ENCODE assay signal across 22 cellular contexts in the genomic region with DNA sequence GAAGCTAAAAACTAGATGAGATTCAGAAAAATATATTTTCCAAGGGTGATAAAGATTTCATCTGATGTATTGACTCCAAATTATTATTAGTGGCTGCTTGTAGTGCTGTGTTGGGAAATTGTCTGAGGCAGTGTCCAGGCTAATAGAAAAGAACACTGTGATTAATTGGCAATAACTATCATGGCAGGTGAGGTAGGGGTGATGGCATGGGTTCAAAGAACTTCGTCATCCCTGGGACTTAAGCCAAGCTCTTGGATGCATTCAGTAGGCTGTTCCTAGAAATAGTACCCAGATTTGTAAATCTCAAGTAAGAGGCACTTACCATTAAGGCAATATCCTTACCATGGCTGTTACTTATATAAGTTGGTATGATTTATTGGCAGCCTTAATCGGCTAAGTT. TPM values are rescaled to one million over a fixed set of nuclear protein-coding genes. Genes with fewer than 3 reads are reported as not detected.
DNase-seq lines count a peak whose midpoint lies in the region; ATAC-seq and TF ChIP-seq lines count a peak whose summit lies in the region.
"Had no signal": no experiment of that assay in that cellular context is flagged by ENCODE, and none has a peak within 500 bp of the region (broad histone marks: within the 10 kb centered on the region; RNA-seq: fewer than 3 reads in every experiment).

No MANE protein-coding gene starts in this region.

- no peak overlapping the region for H2AFZ ChIP-seq in PC-3 (ENCODE audit: low read length)

- no peak for TF ChIP-seq POLR2A in transverse colon (IDR thresholded peaks at IDR 0.05)

- H3K27me3 ChIP-seq in PC-3 (ENCODE audit: low read length) (no peaks in the 10 kb centered on the region), transverse colon (no peaks in the 10 kb centered on the region)
- H3K27me3 ChIP-seq: BLaER1 treated with 17β-estradiol and CSF1 and Interleukin-3, amounts not matched to agents 10 nM and 100 nM had no signal

- WGBS in transverse colon (ENCODE audit: low coverage in 1 of 2), 2 donors, result 66 to 75% methylated on average over 1 to 2 of the region's 2 CpGs

- DNase-seq in G401 (ENCODE audit: low spot score), result peak; percentile 57
- peak; percentile 45 for DNase-seq in LNCaP clone FGC (ENCODE audit: low read depth)
- peak; percentile 30 for DNase-seq in PC-3
- DNase-seq in cerebellum (ENCODE audit: low spot score), result peak; percentile 48
- no peak for DNase-seq in NCI-H1417 (lab: John Stamatoyannopoulos, UW)
- no peak for DNase-seq in transverse colon
- DNase-seq: Calu3; CD8-positive, alpha-beta T cell; Karpas-422; NCI-H1436 treated with DMSO at 0.1 percent for 48 hours; NCI-H2081; NCI-H2171 treated with DMSO at 0.1 percent for 48 hours; NCI-H69; OCI-M1; SHP77 treated with DMSO at 0.1 percent for 48 hours; SK-N-SH had no signal

- no TSS peak for BruUV-seq in PC-3 (replicated peaks; lab: Mats Ljungman, UMichigan)

- in situ Hi-C loops in G401 (cut with HindIII; ENCODE audit: low sequenced_read_pairs), result no loop called here
- in situ Hi-C loops in transverse colon (cut with MboI; ENCODE audit: low pct_ligation_motif_present in 1 of 4, low pct_unique_long_range_greater_than_20kb in 1 of 4, low sequenced_read_pairs in 3 of 4), result loop anchor here in 1 of 4 donors (25.0 kb wide), 1 partner anchor 110 kb away; no protein-coding TSS in a partner anchor

- no peaks in the 10 kb centered on the region for H3K79me2 ChIP-seq in PC-3 (ENCODE audit: low read length)

- no peak overlapping the region for H3K9ac ChIP-seq in PC-3 (ENCODE audit: low read length)
- H3K9ac ChIP-seq: BLaER1 treated with 17β-estradiol and CSF1 and Interleukin-3, amounts not matched to agents 10 nM and 100 nM; SK-N-SH had no signal

- no peaks in the 10 kb centered on the region for H3K36me3 ChIP-seq in PC-3 (ENCODE audit: low read depth, low read length)
- no peaks in the 10 kb centered on the region for H3K36me3 ChIP-seq in transverse colon
- H3K36me3 ChIP-seq: BLaER1 treated with 17β-estradiol and CSF1 and Interleukin-3, amounts not matched to agents 10 nM and 100 nM; HAP-1 had no signal

- POLR2A ChIA-PET in PC-3 (lab: Charles Lee; ENCODE audit: unreplicated experiment), result no interaction called here

- H3K27ac ChIP-seq in PC-3 (ENCODE audit: low read length) (no peak overlapping the region), transverse colon (no peak overlapping the region)
- H3K27ac ChIP-seq: A549; BLaER1 treated with 17β-estradiol and CSF1 and Interleukin-3, amounts not matched to agents 10 nM and 100 nM; HL-60 had no signal

- no peaks in the 10 kb centered on the region for H3K9me2 ChIP-seq in PC-3 (replicated peaks; ENCODE audit: low read length)
- H3K9me2 ChIP-seq: SK-N-SH had no signal

- no peak overlapping the region for H3K4me3 ChIP-seq in LNCaP clone FGC (ENCODE audit: low read depth, low read length)
- H3K4me3 ChIP-seq in PC-3 (ENCODE audit: low read length), result no peak overlapping the region
- H3K4me3 ChIP-seq in transverse colon, result no peak overlapping the region
- H3K4me3 ChIP-seq: A549; BLaER1 treated with 17β-estradiol and CSF1 and Interleukin-3, amounts not matched to agents 10 nM and 100 nM; HAP-1 had no signal

- no peaks in the 10 kb centered on the region for H3K9me3 ChIP-seq in PC-3 (ENCODE audit: low read length)
- no peaks in the 10 kb centered on the region for H3K9me3 ChIP-seq in transverse colon
- H3K9me3 ChIP-seq: A549, HAP-1, SK-N-SH had no signal

- no peak for TF ChIP-seq CTCF in LNCaP clone FGC (IDR thresholded peaks at IDR 0.05; ENCODE audit: control insufficient read depth, extremely low read depth, insufficient read depth)
- TF ChIP-seq CTCF in PC-3 (conservative IDR thresholded peaks at IDR 0.05; ENCODE audit: low read depth, low read length), result no peak
- TF ChIP-seq CTCF in transverse colon (IDR thresholded peaks at IDR 0.05), result no peak

- H4K20me1 ChIP-seq in PC-3 (ENCODE audit: low read length), result no peaks in the 10 kb centered on the region
- H4K20me1 ChIP-seq: BLaER1 treated with 17β-estradiol and CSF1 and Interleukin-3, amounts not matched to agents 10 nM and 100 nM had no signal

- ATAC-seq in PC-3 (no peak), GM21390 (IDR thresholded peaks at IDR 0.05; ENCODE audit: unreplicated experiment) (no peak), GM18867 (IDR thresholded peaks at IDR 0.05; ENCODE audit: unreplicated experiment) (no peak)
- ATAC-seq: A549; CD8-positive, alpha-beta T cell had no signal

- H3K4me1 ChIP-seq in PC-3 (ENCODE audit: insufficient read depth, low read length), result no peaks in the 10 kb centered on the region
- H3K4me1 ChIP-seq in transverse colon, result no peaks in the 10 kb centered on the region

- CTCF ChIA-PET in PC-3 (lab: Charles Lee), result no interaction called here

- no peak overlapping the region for H3K4me2 ChIP-seq in PC-3 (ENCODE audit: low read length)
- H3K4me2 ChIP-seq: A549; BLaER1 treated with 17β-estradiol and CSF1 and Interleukin-3, amounts not matched to agents 10 nM and 100 nM; SK-N-SH had no signal

- no peak for TF ChIP-seq EP300 in transverse colon (IDR thresholded peaks at IDR 0.05; ENCODE audit: low read depth)

- intact Hi-C loops in PC-3 (cut with micrococcal nuclease) (no loop called here), transverse colon (cut with DNase I; ENCODE audit: low total_unique reads) (no loop called here)

- no peaks in the 10 kb centered on the region for H3F3A ChIP-seq in PC-3 (ENCODE audit: low read length, unreplicated experiment)

RNA-seq across cellular contexts. Expression of a gene that starts 13.2 kb away (rescaled TPM):
- total RNA-seq in G401 (2014; rRNA removed; shearing (Covaris generic)), result not detected in 2 replicates
- 0.87 and 2.1 TPM in 2 replicates for total RNA-seq in PC-3 (2014; rRNA removed)
- total RNA-seq in cerebellum, result 45.1 TPM
- total RNA-seq in transverse colon, result 10 to 100 TPM in 1 of 4 donors, 1 to 10 TPM in 2, not detected in 1; 1.4 to 12.3 (median 2.2) TPM

Comparison
In these comparisons a context has a peak if more than half of its experiments do, and no peak if none do; other contexts are left out.
1. DNase-seq: peak in G401 (single experiment), LNCaP clone FGC (single experiment), PC-3 (single experiment) and cerebellum (single experiment); none in NCI-H1417 (0 of 3) and transverse colon (single experiment).